8 cellular contexts compared by ENCODE assay signal in genomic region chr5:77029376-77029885, GRCh38. TPM values are rescaled to one million over a fixed set of nuclear protein-coding genes. Genes with fewer than 3 reads are reported as not detected.
DNase-seq lines count a peak whose midpoint lies in the region; ATAC-seq, FAIRE-seq and TF ChIP-seq lines count a peak whose summit lies in the region.

No MANE protein-coding gene starts in this region.

- H3K4me3 Mint-ChIP-seq in stimulated activated naive CD8-positive, alpha-beta T cell treated with anti-CD3 and anti-CD28 coated beads, Interleukin-15, Interleukin-2, amounts not matched to agents 100 ng/mL and 50 ng/mL, for 24 hours: peak overlapping the region; percentile 94
- peak overlapping the region; percentile 89 for H3K4me3 Mint-ChIP-seq in astrocyte (ENCODE audit: unreplicated experiment)

- H2AFZ ChIP-seq in astrocyte (ENCODE audit: low read depth, low read length): peak overlapping the region; percentile 92

- H3K27me3 ChIP-seq in astrocyte (ENCODE audit: insufficient read depth, low read length): no peaks in the 10 kb centered on the region
- no peaks in the 10 kb centered on the region for H3K27me3 ChIP-seq in muscle layer of colon (ENCODE audit: control insufficient read depth in 1 of 2, insufficient read depth in 2 of 2, low read length in 2 of 2)
- no peaks in the 10 kb centered on the region for H3K27me3 ChIP-seq in vagina

- H3K4me1 ChIP-seq in astrocyte (ENCODE audit: insufficient read depth, low read length): peaks cover 10% of the 10 kb centered on the region
- peaks cover 27% of the 10 kb centered on the region for H3K4me1 ChIP-seq in muscle layer of colon (ENCODE audit: insufficient read depth, low read length)
- H3K4me1 ChIP-seq in vagina: peaks cover 26% of the 10 kb centered on the region

- peak overlapping the region; percentile 92 for H3K27ac Mint-ChIP-seq in stimulated activated naive CD8-positive, alpha-beta T cell treated with anti-CD3 and anti-CD28 coated beads, Interleukin-15, Interleukin-2, amounts not matched to agents 100 ng/mL and 50 ng/mL, for 24 hours
- no peak overlapping the region for H3K27ac Mint-ChIP-seq in astrocyte (ENCODE audit: unreplicated experiment)

- peaks cover 16% of the 10 kb centered on the region for H3K9me3 Mint-ChIP-seq in stimulated activated naive CD8-positive, alpha-beta T cell treated with anti-CD3 and anti-CD28 coated beads, Interleukin-15, Interleukin-2, amounts not matched to agents 100 ng/mL and 50 ng/mL, for 24 hours
- peaks cover 10% of the 10 kb centered on the region for H3K9me3 Mint-ChIP-seq in astrocyte (ENCODE audit: unreplicated experiment)

- peaks cover 24% of the 10 kb centered on the region for H3K36me3 Mint-ChIP-seq in stimulated activated naive CD8-positive, alpha-beta T cell treated with anti-CD3 and anti-CD28 coated beads, Interleukin-15, Interleukin-2, amounts not matched to agents 100 ng/mL and 50 ng/mL, for 24 hours (ENCODE audit: low read depth)
- H3K36me3 Mint-ChIP-seq in astrocyte (ENCODE audit: low read depth, unreplicated experiment): no peaks in the 10 kb centered on the region

- H4K20me1 ChIP-seq in astrocyte (ENCODE audit: insufficient read depth, low read length): peaks cover 6% of the 10 kb centered on the region

- DNase-seq in stimulated activated naive CD8-positive, alpha-beta T cell treated with anti-CD3 and anti-CD28 coated beads, Interleukin-15, Interleukin-2, amounts not matched to agents 100 U/mL and 50 U/mL, for 24 hours: no peak
- no peak for DNase-seq in astrocyte (ENCODE audit: low read depth)
- no peak for DNase-seq in vagina (ENCODE audit: extremely low spot score in 2 of 2)
- no peak for DNase-seq in HPDE6-E6E7 (ENCODE audit: extremely low spot score)

- peaks cover 35% of the 10 kb centered on the region for H3K4me1 Mint-ChIP-seq in stimulated activated naive CD8-positive, alpha-beta T cell treated with anti-CD3 and anti-CD28 coated beads, Interleukin-15, Interleukin-2, amounts not matched to agents 100 ng/mL and 50 ng/mL, for 24 hours (ENCODE audit: low read depth)
- H3K4me1 Mint-ChIP-seq in astrocyte (ENCODE audit: low read depth, unreplicated experiment): peaks cover 7% of the 10 kb centered on the region

- peak overlapping the region; percentile 98 for H3K4me2 ChIP-seq in astrocyte (ENCODE audit: low read length)

- H3K9me3 ChIP-seq in astrocyte (ENCODE audit: insufficient read depth, low read depth, low read length) (peaks cover 7% of the 10 kb centered on the region), muscle layer of colon (ENCODE audit: low read length) (no peaks in the 10 kb centered on the region), vagina (no peaks in the 10 kb centered on the region)

- TF ChIP-seq CTCF in astrocyte (IDR thresholded peaks at IDR 0.05; ENCODE audit: insufficient read depth, low read depth, low read length) (no peak), vagina (IDR thresholded peaks at IDR 0.05) (no peak)

- H3K27ac ChIP-seq in astrocyte (ENCODE audit: low read depth, low read length): no peak overlapping the region
- H3K27ac ChIP-seq in muscle layer of colon (ENCODE audit: low read depth, low read length): no peak overlapping the region
- no peak overlapping the region for H3K27ac ChIP-seq in vagina

- TF ChIP-seq POLR2A in vagina (IDR thresholded peaks at IDR 0.05): no peak

- no peak for ATAC-seq in stimulated activated naive CD8-positive, alpha-beta T cell treated with anti-CD3 and anti-CD28 coated beads, Interleukin-15, Interleukin-2, amounts not matched to agents 100 U/mL and 50 U/mL, for 24 hours
- ATAC-seq in HG03457 (IDR thresholded peaks at IDR 0.05; ENCODE audit: unreplicated experiment) (no peak), HG03095 (IDR thresholded peaks at IDR 0.05; ENCODE audit: unreplicated experiment) (no peak)

- no peak for FAIRE-seq in astrocyte (lab: Jason Lieb, UNC)

- H3K27me3 Mint-ChIP-seq in stimulated activated naive CD8-positive, alpha-beta T cell treated with anti-CD3 and anti-CD28 coated beads, Interleukin-15, Interleukin-2, amounts not matched to agents 100 ng/mL and 50 ng/mL, for 24 hours: no peaks in the 10 kb centered on the region
- no peaks in the 10 kb centered on the region for H3K27me3 Mint-ChIP-seq in astrocyte (ENCODE audit: low read depth, unreplicated experiment)

- H3K79me2 ChIP-seq in astrocyte (ENCODE audit: insufficient read depth, low read length): peaks cover 26% of the 10 kb centered on the region

- H3K9ac ChIP-seq in astrocyte (ENCODE audit: low read length) (peak overlapping the region; percentile 94), muscle layer of colon (ENCODE audit: low read length) (peak overlapping the region; percentile 41)

- no peaks in the 10 kb centered on the region for H3K36me3 ChIP-seq in astrocyte (ENCODE audit: insufficient read depth, low read length)
- no peaks in the 10 kb centered on the region for H3K36me3 ChIP-seq in muscle layer of colon (ENCODE audit: insufficient read depth, low read length)
- no peaks in the 10 kb centered on the region for H3K36me3 ChIP-seq in vagina

- H3K4me3 ChIP-seq in astrocyte (ENCODE audit: insufficient read depth, low read depth, low read length): peak overlapping the region; percentile 90
- peak overlapping the region; percentile 87 to 89 for H3K4me3 ChIP-seq in muscle layer of colon (ENCODE audit: low read depth in 1 of 2, low read length in 2 of 2)
- peak overlapping the region; percentile 80 to 91 for H3K4me3 ChIP-seq in vagina

- intact Hi-C loops in vagina (cut with DNase I): no loop called here

RNA-seq across cellular contexts. Expression of gene AGGF1, which starts 0.8 kb away (rescaled TPM):
- total RNA-seq in astrocyte (18.2 and 19.8 TPM in 2 replicates), vagina (12.0 TPM)

RNA-seq across cellular contexts. Expression of gene ZBED3, which starts 57.7 kb away (rescaled TPM):
- total RNA-seq in astrocyte: 6.0 and 7.9 TPM in 2 replicates
- 9.1 TPM for total RNA-seq in vagina
